In the genomic region with DNA sequence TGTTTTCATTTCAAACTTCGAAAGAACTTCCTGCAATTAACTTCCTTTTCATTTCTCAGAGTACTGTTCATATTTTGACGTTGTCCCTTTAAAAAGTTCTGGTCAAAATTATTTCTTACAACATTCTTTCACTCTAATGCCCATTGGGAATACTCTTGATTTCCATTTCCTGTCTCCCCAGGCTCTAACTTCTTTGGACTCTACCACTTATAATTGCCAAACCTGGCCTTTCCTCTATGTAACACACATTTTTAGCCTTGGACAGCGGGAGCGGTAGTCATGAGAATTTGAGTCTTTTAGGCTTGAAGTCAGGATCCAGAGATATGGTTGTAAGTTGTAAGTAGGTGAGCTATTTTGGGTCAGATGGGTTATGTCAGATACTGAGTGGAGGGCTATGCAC, we compare ENCODE assay signal across 19 cellular contexts.
DNase-seq lines count a peak whose midpoint lies in the region; ATAC-seq lines count a peak whose summit lies in the region.
"Had no signal": no experiment of that assay in that cellular context is flagged by ENCODE, and none has a peak within 500 bp of the region (broad histone marks: within the 10 kb centered on the region; RNA-seq: fewer than 3 reads in every experiment).

No MANE protein-coding gene starts in this region.

- H3K79me1 ChIP-seq in mesenchymal stem cell (replicated peaks; ENCODE audit: low read length, poor library complexity, severe bottlenecking) = no peaks in the 10 kb centered on the region

- H2AFZ ChIP-seq in mesenchymal stem cell (ENCODE audit: low read depth, low read length) = no peak overlapping the region

- DNase-seq in NCI-H226 (peak; percentile 8), fibroblast of gingiva (ENCODE audit: low read depth) (peak; percentile 19), left ventricle myocardium superior (no peak), stromal cell of bone marrow (ENCODE audit: low read depth) (peak; percentile 18), mesenchymal stem cell (no peak), SIG-M5 (lab: John Stamatoyannopoulos, UW) (no peak)
- DNase-seq: C1 segment of cervical spinal cord; CD8-positive, alpha-beta memory T cell; DMS79; HFFc6; MV-4-11; NCI-H187; NCI-H2107; NCI-H2227 treated with DMSO at 0.1 percent for 48 hours; NCI-H524; NCI-H82 had no signal

- peaks cover 6% of the 10 kb centered on the region for H3K9me3 ChIP-seq in mesenchymal stem cell (ENCODE audit: control insufficient read depth, low read length)
- H3K9me3 ChIP-seq: A549 had no signal

- H2BK5ac ChIP-seq in mesenchymal stem cell (ENCODE audit: low read depth, low read length, poor library complexity, severe bottlenecking) = no peak overlapping the region

- no peak overlapping the region for H3K9ac ChIP-seq in mesenchymal stem cell (ENCODE audit: low read length)
- H3K9ac ChIP-seq: KMS-11 had no signal

- H3K4me1 ChIP-seq in mesenchymal stem cell (ENCODE audit: control insufficient read depth, insufficient read depth, low read depth, low read length) = no peaks in the 10 kb centered on the region
- H3K4me1 ChIP-seq: A549 had no signal

- H4K8ac ChIP-seq in mesenchymal stem cell (ENCODE audit: low read length) = no peak overlapping the region

- no peak overlapping the region for H3K4ac ChIP-seq in mesenchymal stem cell (ENCODE audit: low read depth in 1 of 2, low read length in 2 of 2)

- 62% methylated on average over 4 of the region's 4 CpGs for WGBS in mesenchymal stem cell

- no peak overlapping the region for H2BK12ac ChIP-seq in mesenchymal stem cell (ENCODE audit: low read length in 2 of 2)

- H3K23ac ChIP-seq in mesenchymal stem cell (ENCODE audit: low read length in 2 of 2) = no peak overlapping the region

- H3K36me3 ChIP-seq in mesenchymal stem cell (ENCODE audit: control insufficient read depth in 1 of 2, insufficient read depth in 2 of 2, low read depth in 1 of 2, low read length in 2 of 2) = no peaks in the 10 kb centered on the region

- no peak overlapping the region for H2BK15ac ChIP-seq in mesenchymal stem cell (ENCODE audit: low read depth, poor library complexity, severe bottlenecking)

- no peak overlapping the region for H3K4me3 ChIP-seq in mesenchymal stem cell (ENCODE audit: insufficient read depth in 1 of 2, low read depth in 1 of 2, low read length in 2 of 2)
- H3K4me3 ChIP-seq: A549 had no signal

- H4K91ac ChIP-seq in mesenchymal stem cell (ENCODE audit: low read length) = no peak overlapping the region

- intact Hi-C loops in left ventricle myocardium superior (cut with micrococcal nuclease) = no loop called here

- no peak overlapping the region for H2AK5ac ChIP-seq in mesenchymal stem cell (ENCODE audit: low read length, severe bottlenecking)

- no peak overlapping the region for H3K27ac ChIP-seq in mesenchymal stem cell (ENCODE audit: low read length, poor library complexity, severe bottlenecking)
- H3K27ac ChIP-seq: A549, KMS-11 had no signal

- H3K27me3 ChIP-seq in mesenchymal stem cell (ENCODE audit: control insufficient read depth in 1 of 2, insufficient read depth in 1 of 2, low read length in 2 of 2) = no peaks in the 10 kb centered on the region

- H3K18ac ChIP-seq in mesenchymal stem cell (ENCODE audit: low read depth in 1 of 2, low read length in 2 of 2) = no peak overlapping the region

- peak; percentile 90 for ATAC-seq in left ventricle myocardium superior
- ATAC-seq in GM19023 (IDR thresholded peaks at IDR 0.05; ENCODE audit: unreplicated experiment) = no peak
- ATAC-seq: A549 had no signal

- no peak overlapping the region for H3K4me2 ChIP-seq in mesenchymal stem cell (ENCODE audit: low read length, poor library complexity, severe bottlenecking)
- H3K4me2 ChIP-seq: A549, KMS-11 had no signal

- no peak overlapping the region for H2BK120ac ChIP-seq in mesenchymal stem cell (ENCODE audit: low read depth, low read length)

- H3K14ac ChIP-seq in mesenchymal stem cell (ENCODE audit: low read length in 2 of 2) = no peak overlapping the region

Comparison
In these comparisons a context has a peak if more than half of its experiments do, and no peak if none do; other contexts are left out.
1. DNase-seq: peak in NCI-H226 (single experiment), fibroblast of gingiva (single experiment) and stromal cell of bone marrow (single experiment); none in left ventricle myocardium superior (single experiment), mesenchymal stem cell (single experiment) and SIG-M5 (single experiment).